In the genomic region with DNA sequence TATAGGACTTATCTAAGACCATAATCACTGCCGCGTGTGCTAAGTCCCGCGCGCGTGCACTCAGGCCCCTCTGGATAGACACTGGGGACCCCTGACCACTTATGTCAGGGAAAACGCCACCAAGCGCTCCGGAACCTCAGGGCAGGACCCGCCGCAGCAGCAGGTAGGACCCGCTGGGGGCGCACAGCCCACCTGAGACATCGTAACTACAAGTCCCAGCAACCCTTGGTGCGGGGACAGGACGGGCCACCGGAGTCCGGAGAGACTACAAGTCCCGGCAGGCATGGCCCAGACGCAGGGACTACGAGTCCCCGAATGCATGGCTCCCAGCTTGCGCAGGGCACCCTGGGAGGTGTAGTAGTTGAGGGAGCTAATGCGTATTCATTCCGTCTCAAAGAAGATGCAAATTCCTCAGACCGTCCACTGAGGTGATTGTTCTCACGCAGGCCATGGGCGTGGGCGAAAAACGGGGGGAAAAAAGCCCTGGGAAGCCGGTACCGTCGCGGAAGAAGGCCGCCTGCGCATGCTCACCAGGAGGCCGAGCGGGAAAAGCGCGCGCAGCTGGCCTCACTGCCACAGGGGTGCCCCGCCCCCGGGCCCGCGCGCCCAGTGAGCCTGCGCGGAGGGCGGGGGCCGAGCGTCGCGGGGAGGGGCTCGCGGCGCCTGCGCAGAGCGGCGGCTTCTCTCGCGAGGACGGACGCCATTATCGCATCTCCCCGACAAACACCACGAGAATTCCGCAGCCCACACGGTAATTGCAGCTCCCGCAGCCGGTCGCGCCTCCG, we compare ENCODE assay signal across 1 cellular context.
TF ChIP-seq lines count a peak whose summit lies in the region.

BANP (plus strand) TSS at position 670 of the 785 bp plus-strand sequence. CDS start 23,682 bp downstream, outside the sequence.

TF ChIP-seq in K562, 482 proteins besides CTCF, POLR2A, EP300 and RAD21 (continued from another document and continues in another):
- TF ChIP-seq ZNF253 (CRISPR knock-in tag; conservative IDR thresholded peaks at IDR 0.05) = no peak
- TF ChIP-seq ZNF311 (CRISPR knock-in tag; IDR thresholded peaks at IDR 0.05) = peak; percentile 91
- no peak for TF ChIP-seq ZNF347 (CRISPR knock-in tag; IDR thresholded peaks at IDR 0.05; ENCODE audit: low read depth)
- 0 out of 2 replicates have a peak, but pooled peaks have one; percentile 39 for TF ChIP-seq STAT6 (CRISPR knock-in tag; IDR thresholded peaks at IDR 0.05)
- peak; percentile 45 for TF ChIP-seq NCOR1 (IDR thresholded peaks at IDR 0.05)
- TF ChIP-seq TFAP4 (CRISPR knock-in tag; IDR thresholded peaks at IDR 0.05; ENCODE audit: borderline replicate concordance) = peak; percentile 91
- TF ChIP-seq JUN (IDR thresholded peaks at IDR 0.05; ENCODE audit: borderline replicate concordance, low read depth, low read length) = peak; percentile 54; the same call in 1 of the 2 replicates
- peak; percentile 40; the same call in 1 of the 2 replicates for TF ChIP-seq JUN (CRISPR knock-in tag; IDR thresholded peaks at IDR 0.05; ENCODE audit: borderline replicate concordance)
- peak; percentile 85 for TF ChIP-seq ATF7 (IDR thresholded peaks at IDR 0.05)
- TF ChIP-seq DIDO1 (tag; IDR thresholded peaks at IDR 0.05; ENCODE audit: low read depth) = peak; percentile 78
- peak; percentile 75; the same call in 1 of the 2 replicates for TF ChIP-seq FOXJ2 (tag; IDR thresholded peaks at IDR 0.05)
- no peak for TF ChIP-seq ZNF740 (CRISPR knock-in tag; IDR thresholded peaks at IDR 0.05)
- TF ChIP-seq ZNF740 (tag; IDR thresholded peaks at IDR 0.05) = no peak
- peak; percentile 86 for TF ChIP-seq CXXC5 (CRISPR knock-in tag; IDR thresholded peaks at IDR 0.05)
- peak; percentile 79 for TF ChIP-seq POLR2G (IDR thresholded peaks at IDR 0.05; ENCODE audit: low read depth, low read length)
- peak; percentile 62 for TF ChIP-seq TAF1 (IDR thresholded peaks at IDR 0.05; ENCODE audit: control insufficient read depth, extremely low read depth, insufficient read depth, low read length, severe bottlenecking)
- TF ChIP-seq, protein P1, sequence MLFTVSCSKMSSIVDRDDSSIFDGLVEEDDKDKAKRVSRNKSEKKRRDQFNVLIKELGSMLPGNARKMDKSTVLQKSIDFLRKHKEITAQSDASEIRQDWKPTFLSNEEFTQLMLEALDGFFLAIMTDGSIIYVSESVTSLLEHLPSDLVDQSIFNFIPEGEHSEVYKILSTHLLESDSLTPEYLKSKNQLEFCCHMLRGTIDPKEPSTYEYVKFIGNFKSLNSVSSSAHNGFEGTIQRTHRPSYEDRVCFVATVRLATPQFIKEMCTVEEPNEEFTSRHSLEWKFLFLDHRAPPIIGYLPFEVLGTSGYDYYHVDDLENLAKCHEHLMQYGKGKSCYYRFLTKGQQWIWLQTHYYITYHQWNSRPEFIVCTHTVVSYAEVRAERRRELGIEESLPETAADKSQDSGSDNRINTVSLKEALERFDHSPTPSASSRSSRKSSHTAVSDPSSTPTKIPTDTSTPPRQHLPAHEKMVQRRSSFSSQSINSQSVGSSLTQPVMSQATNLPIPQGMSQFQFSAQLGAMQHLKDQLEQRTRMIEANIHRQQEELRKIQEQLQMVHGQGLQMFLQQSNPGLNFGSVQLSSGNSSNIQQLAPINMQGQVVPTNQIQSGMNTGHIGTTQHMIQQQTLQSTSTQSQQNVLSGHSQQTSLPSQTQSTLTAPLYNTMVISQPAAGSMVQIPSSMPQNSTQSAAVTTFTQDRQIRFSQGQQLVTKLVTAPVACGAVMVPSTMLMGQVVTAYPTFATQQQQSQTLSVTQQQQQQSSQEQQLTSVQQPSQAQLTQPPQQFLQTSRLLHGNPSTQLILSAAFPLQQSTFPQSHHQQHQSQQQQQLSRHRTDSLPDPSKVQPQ (CRISPR knock-in tag; IDR thresholded peaks at IDR 0.05; ENCODE audit: borderline replicate concordance) = no peak
- no peak for TF ChIP-seq ZNF140 (CRISPR knock-in tag; IDR thresholded peaks at IDR 0.05)
- TF ChIP-seq BRCA1 (IDR thresholded peaks at IDR 0.05) = no peak
- no peak for TF ChIP-seq BRCA1 (CRISPR knock-in tag; IDR thresholded peaks at IDR 0.05)
- TF ChIP-seq ZNF41 (CRISPR knock-in tag; conservative IDR thresholded peaks at IDR 0.05) = peak; percentile 75; the same call in 1 of the 2 replicates
- no peak for TF ChIP-seq HEY1 (CRISPR knock-in tag; IDR thresholded peaks at IDR 0.05; ENCODE audit: borderline replicate concordance)
- TF ChIP-seq LARP7 (IDR thresholded peaks at IDR 0.05) = no peak
- no peak for TF ChIP-seq RFX5 (IDR thresholded peaks at IDR 0.05; ENCODE audit: low read depth, low read length)
- TF ChIP-seq, protein P2, sequence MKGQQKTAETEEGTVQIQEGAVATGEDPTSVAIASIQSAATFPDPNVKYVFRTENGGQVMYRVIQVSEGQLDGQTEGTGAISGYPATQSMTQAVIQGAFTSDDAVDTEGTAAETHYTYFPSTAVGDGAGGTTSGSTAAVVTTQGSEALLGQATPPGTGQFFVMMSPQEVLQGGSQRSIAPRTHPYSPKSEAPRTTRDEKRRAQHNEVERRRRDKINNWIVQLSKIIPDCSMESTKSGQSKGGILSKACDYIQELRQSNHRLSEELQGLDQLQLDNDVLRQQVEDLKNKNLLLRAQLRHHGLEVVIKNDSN (CRISPR knock-in tag; IDR thresholded peaks at IDR 0.05) = peak; percentile 65
- peak; percentile 7; the same call in 1 of the 2 replicates for TF ChIP-seq NFE2 (IDR thresholded peaks at IDR 0.05; ENCODE audit: low read depth)
- 0 out of 2 replicates have a peak, but pooled peaks have one; percentile 69 for TF ChIP-seq CBFB (CRISPR knock-in tag; IDR thresholded peaks at IDR 0.05)
- TF ChIP-seq, protein P3, sequence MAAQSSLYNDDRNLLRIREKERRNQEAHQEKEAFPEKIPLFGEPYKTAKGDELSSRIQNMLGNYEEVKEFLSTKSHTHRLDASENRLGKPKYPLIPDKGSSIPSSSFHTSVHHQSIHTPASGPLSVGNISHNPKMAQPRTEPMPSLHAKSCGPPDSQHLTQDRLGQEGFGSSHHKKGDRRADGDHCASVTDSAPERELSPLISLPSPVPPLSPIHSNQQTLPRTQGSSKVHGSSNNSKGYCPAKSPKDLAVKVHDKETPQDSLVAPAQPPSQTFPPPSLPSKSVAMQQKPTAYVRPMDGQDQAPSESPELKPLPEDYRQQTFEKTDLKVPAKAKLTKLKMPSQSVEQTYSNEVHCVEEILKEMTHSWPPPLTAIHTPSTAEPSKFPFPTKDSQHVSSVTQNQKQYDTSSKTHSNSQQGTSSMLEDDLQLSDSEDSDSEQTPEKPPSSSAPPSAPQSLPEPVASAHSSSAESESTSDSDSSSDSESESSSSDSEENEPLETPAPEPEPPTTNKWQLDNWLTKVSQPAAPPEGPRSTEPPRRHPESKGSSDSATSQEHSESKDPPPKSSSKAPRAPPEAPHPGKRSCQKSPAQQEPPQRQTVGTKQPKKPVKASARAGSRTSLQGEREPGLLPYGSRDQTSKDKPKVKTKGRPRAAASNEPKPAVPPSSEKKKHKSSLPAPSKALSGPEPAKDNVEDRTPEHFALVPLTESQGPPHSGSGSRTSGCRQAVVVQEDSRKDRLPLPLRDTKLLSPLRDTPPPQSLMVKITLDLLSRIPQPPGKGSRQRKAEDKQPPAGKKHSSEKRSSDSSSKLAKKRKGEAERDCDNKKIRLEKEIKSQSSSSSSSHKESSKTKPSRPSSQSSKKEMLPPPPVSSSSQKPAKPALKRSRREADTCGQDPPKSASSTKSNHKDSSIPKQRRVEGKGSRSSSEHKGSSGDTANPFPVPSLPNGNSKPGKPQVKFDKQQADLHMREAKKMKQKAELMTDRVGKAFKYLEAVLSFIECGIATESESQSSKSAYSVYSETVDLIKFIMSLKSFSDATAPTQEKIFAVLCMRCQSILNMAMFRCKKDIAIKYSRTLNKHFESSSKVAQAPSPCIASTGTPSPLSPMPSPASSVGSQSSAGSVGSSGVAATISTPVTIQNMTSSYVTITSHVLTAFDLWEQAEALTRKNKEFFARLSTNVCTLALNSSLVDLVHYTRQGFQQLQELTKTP (IDR thresholded peaks at IDR 0.05; ENCODE audit: low read depth in 1 of 2, partially characterized antibody in 2 of 2) = peak; percentile 56 to 100
- 0 out of 2 replicates have a peak, but pooled peaks have one; percentile 20 for TF ChIP-seq ZNF707 (CRISPR knock-in tag; conservative IDR thresholded peaks at IDR 0.05)
- peak; percentile 96; the same call in 1 of the 2 replicates for TF ChIP-seq ZNF584 (CRISPR knock-in tag; IDR thresholded peaks at IDR 0.05; ENCODE audit: low read depth)
- TF ChIP-seq ZBTB43 (CRISPR knock-in tag; IDR thresholded peaks at IDR 0.05) = no peak
- TF ChIP-seq ZNF551 (CRISPR knock-in tag; IDR thresholded peaks at IDR 0.05) = no peak
- peak; percentile 45 for TF ChIP-seq HDAC3 (IDR thresholded peaks at IDR 0.05; ENCODE audit: borderline replicate concordance, partially characterized antibody)
- TF ChIP-seq ZBED1 (IDR thresholded peaks at IDR 0.05) = peak; percentile 55; the same call in 1 of the 2 replicates
- TF ChIP-seq ASH1L (IDR thresholded peaks at IDR 0.05; ENCODE audit: borderline replicate concordance, low read depth, partially characterized antibody) = peak; percentile 70
- peak; percentile 68 for TF ChIP-seq SIN3B (IDR thresholded peaks at IDR 0.05; ENCODE audit: low read depth)
- peak; percentile 94; the same call in 1 of the 2 replicates for TF ChIP-seq ZNF395 (CRISPR knock-in tag; IDR thresholded peaks at IDR 0.05)
- TF ChIP-seq ZNF224 (CRISPR knock-in tag; IDR thresholded peaks at IDR 0.05) = no peak
- TF ChIP-seq SMAD4 (CRISPR knock-in tag; conservative IDR thresholded peaks at IDR 0.05) = peak; percentile 86
- TF ChIP-seq MTA2 (IDR thresholded peaks at IDR 0.05; ENCODE audit: low read depth) = no peak
- no peak for TF ChIP-seq BRD9 (IDR thresholded peaks at IDR 0.05; ENCODE audit: low read depth, partially characterized antibody)
- TF ChIP-seq TEAD1 (CRISPR knock-in tag; IDR thresholded peaks at IDR 0.05) = peak; percentile 80 to 92
- peak in 1 of 2 experiments; percentile 87; a peak in 1 of 4 replicates for TF ChIP-seq KDM4B (IDR thresholded peaks at IDR 0.05; ENCODE audit: borderline replicate concordance in 2 of 2, low read depth in 1 of 2)
- TF ChIP-seq KDM1A (IDR thresholded peaks at IDR 0.05) = 0 out of 4 replicates have a peak, but pooled peaks have one; percentile 21 to 34
- peak; percentile 16; the same call in 1 of the 2 replicates for TF ChIP-seq MAFK (IDR thresholded peaks at IDR 0.05; ENCODE audit: low read length)
- no peak for TF ChIP-seq MCM2 (IDR thresholded peaks at IDR 0.05; ENCODE audit: low read depth)
- TF ChIP-seq ZNF830 (CRISPR knock-in tag; IDR thresholded peaks at IDR 0.05) = no peak
- TF ChIP-seq SIRT6 (IDR thresholded peaks at IDR 0.05; ENCODE audit: low read depth, low read length) = no peak
- no peak for TF ChIP-seq TEAD2 (tag; IDR thresholded peaks at IDR 0.05)
- TF ChIP-seq ZFX (CRISPR knock-in tag; IDR thresholded peaks at IDR 0.05) = peak; percentile 83
- peak in 1 of 2 experiments; percentile 59; a peak in 1 of 4 replicates for TF ChIP-seq NONO (IDR thresholded peaks at IDR 0.05; ENCODE audit: low read depth in 2 of 2, low read length in 1 of 2)
